Comparison of ENCODE assay signal across 12 cellular contexts in genomic region chr22:41913842-41914534, GRCh38. TPM values are rescaled to one million over a fixed set of nuclear protein-coding genes. Genes with fewer than 3 reads are reported as not detected.
DNase-seq lines count a peak whose midpoint lies in the region; TF ChIP-seq lines count a peak whose summit lies in the region.
"Had no signal": no experiment of that assay in that cellular context is flagged by ENCODE, and none has a peak within 500 bp of the region (broad histone marks: within the 10 kb centered on the region; RNA-seq: fewer than 3 reads in every experiment).

No MANE protein-coding gene starts in this region.

- no peaks in the 10 kb centered on the region for H3K36me3 ChIP-seq in BLaER1 treated with 17β-estradiol and CSF1 and Interleukin-3, amounts not matched to agents 10 nM and 100 nM
- H3K36me3 ChIP-seq in ovary: no peaks in the 10 kb centered on the region
- H3K36me3 ChIP-seq: colonic mucosa had no signal

- H3K4me1 ChIP-seq in BLaER1 treated with 17β-estradiol and CSF1 and Interleukin-3, amounts not matched to agents 10 nM and 100 nM: peaks cover 45 to 60% (median 57%) of the 10 kb centered on the region in 10 experiments
- H3K4me1 ChIP-seq in ovary (ENCODE audit: insufficient read depth): peaks cover 8% of the 10 kb centered on the region

- no peaks in the 10 kb centered on the region for H3K9me3 ChIP-seq in BLaER1 treated with 17β-estradiol and CSF1 and Interleukin-3, amounts not matched to agents 10 nM and 100 nM (replicated peaks in 1 of 11)
- no peaks in the 10 kb centered on the region for H3K9me3 ChIP-seq in ovary
- H3K9me3 ChIP-seq: colonic mucosa had no signal

- peaks cover 89 to 94% (median 90%) of the 10 kb centered on the region in 11 experiments for H3K27me3 ChIP-seq in BLaER1 treated with 17β-estradiol and CSF1 and Interleukin-3, amounts not matched to agents 10 nM and 100 nM
- H3K27me3 ChIP-seq in ovary: peaks cover 6% of the 10 kb centered on the region

- TF ChIP-seq CTCF in GM12864 (IDR thresholded peaks at IDR 0.05; ENCODE audit: low read depth, low read length, missing control alignments) (no peak), ovary (IDR thresholded peaks at IDR 0.05) (no peak)

- intact Hi-C loops in ovary (cut with DNase I): no loop called here

- TF ChIP-seq POLR2A in ovary (IDR thresholded peaks at IDR 0.05): no peak

- H3K27ac ChIP-seq in BLaER1 treated with 17β-estradiol and CSF1 and Interleukin-3, amounts not matched to agents 10 nM and 100 nM: no peak overlapping the region
- H3K27ac ChIP-seq in ovary: no peak overlapping the region
- H3K27ac ChIP-seq: colonic mucosa, SK-N-MC had no signal

- H3K9ac ChIP-seq in BLaER1 treated with 17β-estradiol and CSF1 and Interleukin-3, amounts not matched to agents 10 nM and 100 nM: peak overlapping the region in 10 of 11 experiments; percentile 24 to 73 (median 62); a peak in 13 of 22 replicates

- no peak for DNase-seq in GM12864 (ENCODE audit: low read depth)
- DNase-seq in activated T-cell treated with anti-CD3 and anti-CD28 coated beads, Interleukin-2, amount 50 U/mL, for 48 hours: peak; percentile 32 to 35
- DNase-seq in iPS-NIHi7 (ENCODE audit: extremely low spot score): peak; percentile 60
- DNase-seq in ovary: no peak
- DNase-seq in stimulated activated CD4-positive, alpha-beta T cell treated with anti-CD3 and anti-CD28 coated beads, Interleukin-2, amount 100 ng/mL, for 48 hours: no peak
- no peak for DNase-seq in GM19240 (ENCODE audit: insufficient read length, low spot score)
- DNase-seq: activated effector memory CD4-positive, alpha-beta T cell treated with anti-CD3 and anti-CD28 coated beads, Interleukin-2, amount 50 U/mL, for 16 hours; colonic mucosa; natural killer cell had no signal

- H4K20me1 ChIP-seq in BLaER1 treated with 17β-estradiol and CSF1 and Interleukin-3, amounts not matched to agents 10 nM and 100 nM: peaks cover 7 to 99% (median 92%) of the 10 kb centered on the region in 11 experiments; a peak in 21 of 22 replicates

- TF ChIP-seq EP300 in ovary (IDR thresholded peaks at IDR 0.05): no peak

- 1 to 4% (median 2%) methylated on average over 13 to 79 of the region's 79 CpGs for WGBS in ovary, 3 donors

- peak overlapping the region; percentile 90 to 96 (median 94) for H3K4me2 ChIP-seq in BLaER1 treated with 17β-estradiol and CSF1 and Interleukin-3, amounts not matched to agents 10 nM and 100 nM

- H3K4me3 ChIP-seq in BLaER1 treated with 17β-estradiol and CSF1 and Interleukin-3, amounts not matched to agents 10 nM and 100 nM: peak overlapping the region; percentile 52 to 68 (median 60)
- H3K4me3 ChIP-seq in GM12864 (ENCODE audit: low read depth, low read length) (peak overlapping the region; percentile 64), ovary (no peak overlapping the region)

RNA-seq across cellular contexts. Expression of gene SHISA8, which starts 0.9 kb away (rescaled TPM):
- under 1 TPM in 1 of 7 donors, not detected in 6; 0.46 TPM for total RNA-seq in ovary
- not detected for polyA plus RNA-seq in ovary
- total RNA-seq: colonic mucosa, kidney epithelial cell had no signal

RNA-seq across cellular contexts. Expression of gene TNFRSF13C, which starts 12.6 kb away (rescaled TPM):
- under 1 TPM; 0.08 to 0.36 (median 0.22) TPM for total RNA-seq in ovary
- polyA plus RNA-seq in ovary: under 1 TPM; 0.05 TPM

RNA-seq across cellular contexts. Expression of gene CENPM, which starts 33.0 kb away (rescaled TPM):
- 1 to 10 TPM in 4 of 7 donors, under 1 TPM in 1, not detected in 2; 0.25 to 8.0 (median 1.8) TPM for total RNA-seq in ovary
- 1 to 10 TPM in 1 of 2 donors, not detected in 1; 1.0 TPM for polyA plus RNA-seq in ovary

RNA-seq across cellular contexts. Expression of gene SEPTIN3, which starts 55.3 kb away (rescaled TPM):
- 1 to 10 TPM in 1 of 7 donors, under 1 TPM in 5, not detected in 1; 0.11 to 1.4 (median 0.23) TPM for total RNA-seq in ovary
- polyA plus RNA-seq in ovary: under 1 TPM; 0.12 to 0.78 TPM

Comparison
In these comparisons a context has a peak if more than half of its experiments do, and no peak if none do; other contexts are left out.
1. DNase-seq: peak in activated T-cell treated with anti-CD3 and anti-CD28 coated beads, Interleukin-2, amount 50 U/mL, for 48 hours (2 of 2) and iPS-NIHi7 (single experiment); none in GM12864 (single experiment), ovary (0 of 5), stimulated activated CD4-positive, alpha-beta T cell treated with anti-CD3 and anti-CD28 coated beads, Interleukin-2, amount 100 ng/mL, for 48 hours (0 of 2) and GM19240 (single experiment).